ENCODE assay signal across 8 cellular contexts in the genomic region with DNA sequence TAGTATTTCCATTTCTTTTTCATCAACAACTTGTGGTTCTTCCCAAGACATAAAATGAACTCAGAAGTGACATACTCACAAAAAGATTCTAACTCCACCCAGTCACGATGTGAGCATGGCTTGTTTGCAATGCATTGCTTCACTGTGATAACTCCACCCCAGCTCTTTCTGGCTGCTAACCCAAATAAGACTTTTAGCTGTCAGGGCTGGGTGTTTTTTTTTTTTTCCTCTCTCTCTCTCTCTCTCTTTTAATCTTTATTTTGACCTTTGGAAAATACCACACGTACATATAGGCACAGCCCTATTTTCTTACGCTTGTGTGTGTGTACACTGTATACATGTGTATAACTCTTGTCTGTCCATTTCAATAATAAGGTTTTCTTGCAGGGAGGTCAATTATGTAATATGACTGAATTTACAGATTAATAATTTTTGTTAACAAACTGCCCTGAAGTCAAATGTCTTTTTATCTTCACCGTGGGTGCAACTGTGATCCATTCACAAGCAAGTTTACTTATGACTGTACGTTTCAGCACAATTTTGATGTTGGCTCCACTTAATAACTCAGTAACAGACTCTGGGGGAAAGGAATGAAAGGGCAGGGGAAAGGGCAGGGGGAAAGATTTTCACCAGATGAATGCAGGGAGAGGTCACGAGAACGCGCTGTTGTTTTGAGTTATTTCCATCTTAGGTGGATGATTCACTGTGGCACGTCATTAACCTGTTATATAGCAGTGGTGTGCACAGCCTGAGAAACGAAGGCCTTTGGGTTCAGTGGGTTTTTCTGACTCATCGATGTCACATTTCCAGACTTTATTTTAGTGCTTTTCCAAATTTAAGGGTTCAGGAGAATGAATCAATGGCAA. TPM values are rescaled to one million over a fixed set of nuclear protein-coding genes. Genes with fewer than 3 reads are reported as not detected.
DNase-seq lines count a peak whose midpoint lies in the region; ATAC-seq lines count a peak whose summit lies in the region.

No MANE protein-coding gene starts in this region.

- POLR2A ChIA-PET in T-cell (lab: Charles Lee): interaction anchor here in 1 of 2 donors (0.7 kb wide), 1 partner anchor 39 kb away, joined by 6 read pairs; no protein-coding TSS in a partner anchor

- DNase-seq in T-cell (peak in 32 of 34 experiments; percentile 21 to 77 (median 57)), astrocyte of the hippocampus (ENCODE audit: low read depth, low spot score) (peak; percentile 93), mucosa of gallbladder (ENCODE audit: low spot score) (peak; percentile 36), stromal cell of bone marrow (ENCODE audit: low read depth) (peak; percentile 98), COLO668 (lab: John Stamatoyannopoulos, UW; ENCODE audit: unreplicated experiment) (no peak), iPS-NIHi7 (ENCODE audit: extremely low spot score) (no peak)

- CTCF ChIA-PET in T-cell (lab: Charles Lee): interaction anchor here in 1 of 2 donors (0.7 to 1.0 kb wide), 6 partner anchors 20 to 103 kb away, joined by 3 to 5 read pairs (median 4); no protein-coding TSS in a partner anchor

- ATAC-seq in GM18511 (IDR thresholded peaks at IDR 0.05; ENCODE audit: unreplicated experiment): peak; percentile 95
- ATAC-seq in HG02970 (IDR thresholded peaks at IDR 0.05; ENCODE audit: low FRiP score, unreplicated experiment): peak; percentile 75
- peak; percentile 82 to 91 (median 87) for ATAC-seq in T-cell (replicated peaks in 1 of 4)

- peak overlapping the region; percentile 69 to 71 (median 70) for H3K4me3 Mint-ChIP-seq in T-cell

- H3K27ac Mint-ChIP-seq in T-cell: peak overlapping the region; percentile 91 to 92

- H3K36me3 Mint-ChIP-seq in T-cell: peaks cover 14% of the 10 kb centered on the region

- H3K9me3 Mint-ChIP-seq in T-cell: no peaks in the 10 kb centered on the region

- H3K4me1 Mint-ChIP-seq in T-cell: peaks cover 77 to 79% (median 79%) of the 10 kb centered on the region in 3 donors

- H3K27me3 Mint-ChIP-seq in T-cell: no peaks in the 10 kb centered on the region

RNA-seq across cellular contexts. Expression of a gene that starts 49.1 kb away (rescaled TPM):
- total RNA-seq in T-cell (100 to 1,000 TPM in 1 of 5 donors, 10 to 100 TPM in 4; 86.5 to 102 (median 88.4) TPM), mucosa of gallbladder (40.1 TPM)

Comparison
In these comparisons a context has a peak if more than half of its experiments do, and no peak if none do; other contexts are left out.
1. DNase-seq: peak in T-cell (32 of 34), astrocyte of the hippocampus (single experiment), mucosa of gallbladder (single experiment) and stromal cell of bone marrow (single experiment); none in COLO668 (single experiment) and iPS-NIHi7 (single experiment).
2. Peak in every context shown above with its lines, with median percentiles within 50 percentile points of each other: ATAC-seq.